2 cellular contexts compared by ENCODE assay signal in genomic region chr6:63509652-63510352, GRCh38.
TF ChIP-seq lines count a peak whose summit lies in the region.

No MANE protein-coding gene starts in this region.

TF ChIP-seq in A549, 52 proteins besides CTCF, POLR2A, EP300 and RAD21 (continued from another document):
- no peak for TF ChIP-seq ZFP36 (IDR thresholded peaks at IDR 0.05; ENCODE audit: borderline replicate concordance, partially characterized antibody)

TF ChIP-seq in H1, 55 proteins besides CTCF, POLR2A, EP300 and RAD21 (continued from another document):
- no peak for TF ChIP-seq USF2 (IDR thresholded peaks at IDR 0.05; ENCODE audit: low read length)
- TF ChIP-seq TCF12 (IDR thresholded peaks at IDR 0.05; ENCODE audit: low read depth, low read length) = no peak
- TF ChIP-seq NRF1 (IDR thresholded peaks at IDR 0.05; ENCODE audit: low read depth, low read length) = no peak
- no peak for TF ChIP-seq CHD2 (IDR thresholded peaks at IDR 0.05; ENCODE audit: low read length)
- no peak for TF ChIP-seq BACH1 (IDR thresholded peaks at IDR 0.05; ENCODE audit: low read length)
- TF ChIP-seq POLR2AphosphoS5 (IDR thresholded peaks at IDR 0.05; ENCODE audit: low read depth, low read length) = no peak
- TF ChIP-seq BCL11A (IDR thresholded peaks at IDR 0.05; ENCODE audit: low read depth in 2 of 2, low read length in 2 of 2) = no peak
- no peak for TF ChIP-seq CHD1 (IDR thresholded peaks at IDR 0.05; ENCODE audit: low read depth, low read length)
- TF ChIP-seq RBBP5 (IDR thresholded peaks at IDR 0.05; ENCODE audit: borderline replicate concordance, low read depth, low read length) = no peak
- no peak for TF ChIP-seq RFX5 (IDR thresholded peaks at IDR 0.05; ENCODE audit: borderline replicate concordance, low read depth, low read length)
